In genomic region chr1:24695202-24695974, GRCh38 we compare ENCODE assay signal across 13 cellular contexts. TPM values are rescaled to one million over a fixed set of nuclear protein-coding genes. Genes with fewer than 3 reads are reported as not detected.
DNase-seq lines count a peak whose midpoint lies in the region; ATAC-seq, FAIRE-seq and TF ChIP-seq lines count a peak whose summit lies in the region.
"Had no signal": no experiment of that assay in that cellular context is flagged by ENCODE, and none has a peak within 500 bp of the region (broad histone marks: within the 10 kb centered on the region; RNA-seq: fewer than 3 reads in every experiment).

No MANE protein-coding gene starts in this region.

- FAIRE-seq in A549 (lab: Jason Lieb, UNC) (no peak), endothelial cell of umbilical vein (lab: Jason Lieb, UNC) (peak; percentile 84)
- FAIRE-seq: colon had no signal

- no peak for TF ChIP-seq EP300 in A549 (IDR thresholded peaks at IDR 0.05)
- no peak for TF ChIP-seq EP300 in stomach (IDR thresholded peaks at IDR 0.05)

- in situ Hi-C loops in KBM-7 (cut with MboI; ENCODE audit: low pct_unique_long_range_greater_than_20kb, low sequenced_read_pairs), result loop anchor here (25.0 kb wide), 1 partner anchor 142 kb away; no protein-coding TSS in a partner anchor

- TF ChIP-seq RAD21 in A549 (conservative IDR thresholded peaks at IDR 0.05 in 1 of 2, IDR thresholded peaks at IDR 0.05 in 1 of 2), result no peak

- ATAC-seq in A549, result peak; percentile 24 to 34; a peak in 2 of 6 replicates
- peak; percentile 70 to 74 for ATAC-seq in lower lobe of right lung
- ATAC-seq in GM21360 (IDR thresholded peaks at IDR 0.05; ENCODE audit: unreplicated experiment), result no peak
- ATAC-seq in HG03354 (IDR thresholded peaks at IDR 0.05; ENCODE audit: poor library complexity, severe bottlenecking, unreplicated experiment), result no peak

- H3K79me2 ChIP-seq in endothelial cell of umbilical vein (ENCODE audit: control insufficient read depth, insufficient read depth, low read length), result no peaks in the 10 kb centered on the region

- no peaks in the 10 kb centered on the region for H3K4me1 ChIP-seq in A549
- H3K4me1 ChIP-seq in endothelial cell of umbilical vein (ENCODE audit: control insufficient read depth, extremely low read depth, insufficient read depth, low read length), result peaks cover 19% of the 10 kb centered on the region
- H3K4me1 ChIP-seq in lower lobe of right lung, result peaks cover 45% of the 10 kb centered on the region
- peaks cover 8 to 24% (median 11%) of the 10 kb centered on the region in 4 donors for H3K4me1 ChIP-seq in stomach

- TF ChIP-seq CTCF in A549 (IDR thresholded peaks at IDR 0.05) (no peak), endothelial cell of umbilical vein (IDR thresholded peaks at IDR 0.05; ENCODE audit: extremely low read depth in 1 of 2, insufficient read depth in 1 of 2, low read depth in 1 of 2, low read length in 2 of 2) (no peak), lower lobe of right lung (IDR thresholded peaks at IDR 0.05) (no peak), stomach (IDR thresholded peaks at IDR 0.05) (no peak)

- POLR2A ChIA-PET in A549 (lab: Yijun Ruan, JAX), result interaction anchor here (1.4 kb wide), 1 partner anchor 10 kb away, joined by 4 read pairs; no protein-coding TSS in a partner anchor
- POLR2A ChIA-PET in endothelial cell of umbilical vein (lab: Charles Lee), result no interaction called here

- BruUV-seq in endothelial cell of umbilical vein (replicated peaks; lab: Mats Ljungman, UMichigan), result no TSS peak

- no peaks in the 10 kb centered on the region for H3K36me3 ChIP-seq in endothelial cell of umbilical vein (ENCODE audit: control insufficient read depth in 2 of 2, extremely low read depth in 1 of 2, insufficient read depth in 2 of 2, low read length in 2 of 2)
- no peaks in the 10 kb centered on the region for H3K36me3 ChIP-seq in lower lobe of right lung
- no peaks in the 10 kb centered on the region for H3K36me3 ChIP-seq in stomach
- H3K36me3 ChIP-seq: gastroesophageal sphincter had no signal

- no peak overlapping the region for H3K4me3 ChIP-seq in A549
- H3K4me3 ChIP-seq in endothelial cell of umbilical vein (replicated peaks in 1 of 3; ENCODE audit: insufficient read depth in 1 of 3, low read depth in 1 of 3, low read length in 3 of 3), result no peak overlapping the region
- no peak overlapping the region for H3K4me3 ChIP-seq in lower lobe of right lung
- H3K4me3 ChIP-seq in stomach, result no peak overlapping the region
- H3K4me3 ChIP-seq: gastroesophageal sphincter had no signal

- intact Hi-C loops in endothelial cell of umbilical vein (cut with micrococcal nuclease) (no loop called here), lower lobe of right lung (cut with DNase I) (no loop called here), stomach (cut with DNase I; ENCODE audit: low total_unique reads) (no loop called here)

- no peak overlapping the region for H3K4me2 ChIP-seq in A549
- H3K4me2 ChIP-seq in endothelial cell of umbilical vein (ENCODE audit: insufficient read depth, low read length), result peak overlapping the region; percentile 11

- CTCF ChIA-PET in A549 (lab: Yijun Ruan, JAX) (interaction anchor here (0.6 to 2.3 kb wide), 5 partner anchors 15 to 141 kb away, joined by 3 to 8 read pairs (median 4); no protein-coding TSS in a partner anchor), endothelial cell of umbilical vein (lab: Charles Lee) (interaction anchor here (0.7 to 1.3 kb wide), 5 partner anchors 10 to 203 kb away, joined by 3 to 6 read pairs (median 5); no protein-coding TSS in a partner anchor)

- H3K27ac ChIP-seq in A549 (no peak overlapping the region), endothelial cell of umbilical vein (ENCODE audit: insufficient read depth, low read depth, low read length) (no peak overlapping the region), lower lobe of right lung (peak overlapping the region; percentile 76), stomach (peak overlapping the region in 1 of 5 donors; percentile 27)

- dilution Hi-C loops in endothelial cell of umbilical vein (cut with MboI; ENCODE audit: extremely low pct_ligation_motif_present, low sequenced_read_pairs), result no loop called here

- H3K9me3 ChIP-seq in A549 (no peaks in the 10 kb centered on the region), endothelial cell of umbilical vein (replicated peaks; ENCODE audit: control insufficient read depth, insufficient read depth, low read length) (no peaks in the 10 kb centered on the region), lower lobe of right lung (no peaks in the 10 kb centered on the region), stomach (no peaks in the 10 kb centered on the region)
- H3K9me3 ChIP-seq: gastroesophageal sphincter had no signal

- no peak overlapping the region for H3K9ac ChIP-seq in endothelial cell of umbilical vein (replicated peaks; ENCODE audit: extremely low read depth, insufficient read depth, low read length)

- TF ChIP-seq POLR2A in A549 (IDR thresholded peaks at IDR 0.05; ENCODE audit: low read length) (no peak), endothelial cell of umbilical vein (IDR thresholded peaks at IDR 0.05; ENCODE audit: low read depth, low read length) (no peak), stomach (IDR thresholded peaks at IDR 0.05) (no peak)

- H3K9me1 ChIP-seq in endothelial cell of umbilical vein (replicated peaks; ENCODE audit: control insufficient read depth, extremely low read depth, insufficient read depth, low read length), result no peaks in the 10 kb centered on the region

- DNase-seq in A549 (ENCODE audit: low read depth in 1 of 2, low spot score in 1 of 2) (no peak), KBM-7 (peak; percentile 73), endothelial cell of umbilical vein (ENCODE audit: low read depth, low spot score) (no peak), lower lobe of right lung (peak; percentile 59), foreskin melanocyte (no peak), stomach (no peak)
- DNase-seq: activated naive CD4-positive, alpha-beta T cell treated with anti-CD3 and anti-CD28 coated beads, Interleukin-2, amount 50 U/mL, for 16 hours; MV-4-11; retina had no signal

- 70% methylated on average over 7 of the region's 7 CpGs for WGBS in A549 (ENCODE audit: missing lambda C conversion rate)
- WGBS in stomach, 5 donors, result 62 to 72% (median 67%) methylated on average over 6 to 7 of the region's 7 CpGs

- no peaks in the 10 kb centered on the region for H3K27me3 ChIP-seq in endothelial cell of umbilical vein (ENCODE audit: control insufficient read depth in 2 of 2, insufficient read depth in 2 of 2, low read length in 2 of 2)
- H3K27me3 ChIP-seq in lower lobe of right lung (ENCODE audit: low read depth), result no peaks in the 10 kb centered on the region
- no peaks in the 10 kb centered on the region for H3K27me3 ChIP-seq in stomach
- H3K27me3 ChIP-seq: gastroesophageal sphincter had no signal

- no peaks in the 10 kb centered on the region for H4K20me1 ChIP-seq in endothelial cell of umbilical vein (replicated peaks; ENCODE audit: control insufficient read depth, extremely low read depth, insufficient read depth, low read length)

- H2AFZ ChIP-seq in endothelial cell of umbilical vein (ENCODE audit: low read depth, low read length), result peak overlapping the region; percentile 12

TF ChIP-seq in A549, 52 proteins besides CTCF, POLR2A, EP300 and RAD21 (continues in another document):
- TF ChIP-seq HOXB13 (CRISPR knock-in tag; IDR thresholded peaks at IDR 0.05; ENCODE audit: low read depth) (no peak), RARB (CRISPR knock-in tag; IDR thresholded peaks at IDR 0.05) (no peak), HOXA7 (CRISPR knock-in tag; IDR thresholded peaks at IDR 0.05) (no peak), MYC (IDR thresholded peaks at IDR 0.05; ENCODE audit: borderline replicate concordance, low read length) (no peak)

TF ChIP-seq in endothelial cell of umbilical vein, 7 proteins besides CTCF, POLR2A, EP300 and RAD21 (continues in another document):
- no peak for TF ChIP-seq EZH2 (IDR thresholded peaks at IDR 0.05; ENCODE audit: borderline replicate concordance, low read depth, low read length, severe bottlenecking)

RNA-seq across cellular contexts. Expression of gene CLIC4, which starts 49.9 kb away (rescaled TPM):
- 85.4 and 97.4 TPM in 2 replicates for polyA plus RNA-seq in A549 (2011; rRNA removed)
- 12.8 and 14.1 TPM in 2 replicates for polyA plus RNA-seq in A549 (2012; cell fraction: cytosol; rRNA removed)
- 6.8 and 9.2 TPM in 2 replicates for polyA plus RNA-seq in A549 (2012; cell fraction: nucleus; rRNA removed)
- polyA plus RNA-seq in A549 (2017; fragmentation: RNase III; extraction: RNeasy Plus Mini Kit Qiagen cat#74134 plus additional on column Dnase treatment), result 52.0 to 54.4 TPM (median 52.1 TPM) in 3 replicates
- 20.5 and 21.3 TPM in 2 replicates for polyA minus RNA-seq in A549 (2011; rRNA and poly(A)+ RNA removed)
- total RNA-seq in endothelial cell of umbilical vein, result 330 and 333 TPM in 2 replicates
- polyA plus RNA-seq in endothelial cell of umbilical vein, result 76.6 and 97.5 TPM in 2 replicates
- polyA plus RNA-seq in endothelial cell of umbilical vein (2011; cell fraction: cytosol; rRNA removed), result 122 and 128 TPM in 2 replicates
- 67.0 and 84.4 TPM in 2 replicates for polyA plus RNA-seq in endothelial cell of umbilical vein (2011; cell fraction: nucleus; rRNA removed)
- polyA plus RNA-seq in endothelial cell of umbilical vein (2012), result 156 and 227 TPM in 2 replicates
- polyA minus RNA-seq in endothelial cell of umbilical vein, result 74.9 and 89.1 TPM in 2 replicates
- polyA minus RNA-seq in endothelial cell of umbilical vein (2011; cell fraction: cytosol; rRNA and poly(A)+ RNA removed), result 65.3 TPM
- 74.6 and 101 TPM in 2 replicates for polyA minus RNA-seq in endothelial cell of umbilical vein (2011; cell fraction: nucleus; rRNA and poly(A)+ RNA removed)
- total RNA-seq in lower lobe of right lung, result 169 TPM
- 100 to 1,000 TPM in 4 of 5 donors, 10 to 100 TPM in 1; 60.0 to 372 (median 258) TPM for total RNA-seq in stomach
- 10 to 100 TPM; 53.5 to 62.4 (median 56.2) TPM for polyA plus RNA-seq in stomach

RNA-seq across cellular contexts. Expression of gene SRRM1, which starts 52.3 kb away (rescaled TPM):
- polyA plus RNA-seq in A549 (2011; rRNA removed) (72.5 and 72.8 TPM in 2 replicates), A549 (2017; fragmentation: RNase III; extraction: RNeasy Plus Mini Kit Qiagen cat#74134 plus additional on column Dnase treatment) (57.6 to 64.2 TPM (median 59.6 TPM) in 3 replicates), endothelial cell of umbilical vein (30.9 and 39.7 TPM in 2 replicates), stomach (10 to 100 TPM; 21.2 to 31.2 (median 28.6) TPM)
- 34.9 and 36.6 TPM in 2 replicates for polyA plus RNA-seq in A549 (2012; cell fraction: cytosol; rRNA removed)
- 45.1 and 59.2 TPM in 2 replicates for polyA plus RNA-seq in A549 (2012; cell fraction: nucleus; rRNA removed)
- 51.7 and 62.7 TPM in 2 replicates for polyA minus RNA-seq in A549 (2011; rRNA and poly(A)+ RNA removed)
- total RNA-seq in endothelial cell of umbilical vein (157 and 163 TPM in 2 replicates), lower lobe of right lung (115 TPM), stomach (100 to 1,000 TPM; 103 to 149 (median 142) TPM)
- polyA plus RNA-seq in endothelial cell of umbilical vein (2011; cell fraction: cytosol; rRNA removed), result 48.0 and 64.2 TPM in 2 replicates
- polyA plus RNA-seq in endothelial cell of umbilical vein (2011; cell fraction: nucleus; rRNA removed), result 124 and 146 TPM in 2 replicates
- polyA plus RNA-seq in endothelial cell of umbilical vein (2012), result 47.7 and 57.8 TPM in 2 replicates
- polyA minus RNA-seq in endothelial cell of umbilical vein, result 58.9 and 66.5 TPM in 2 replicates
- polyA minus RNA-seq in endothelial cell of umbilical vein (2011; cell fraction: cytosol; rRNA and poly(A)+ RNA removed), result 36.9 TPM
- polyA minus RNA-seq in endothelial cell of umbilical vein (2011; cell fraction: nucleus; rRNA and poly(A)+ RNA removed), result 109 and 157 TPM in 2 replicates

Comparison
In these comparisons a context has a peak if more than half of its experiments do, and no peak if none do; other contexts are left out.
1. ATAC-seq: peak in A549 (2 of 2) and lower lobe of right lung (2 of 2); none in GM21360 (single experiment) and HG03354 (single experiment).
2. DNase-seq: peak in KBM-7 (single experiment) and lower lobe of right lung (single experiment); none in A549 (0 of 2), endothelial cell of umbilical vein (single experiment), foreskin melanocyte (single experiment) and stomach (single experiment).